ENCODE assay signal across 14 cellular contexts in genomic region chr12:94326727-94327126, GRCh38.
DNase-seq lines count a peak whose midpoint lies in the region; TF ChIP-seq lines count a peak whose summit lies in the region.
"Had no signal": no experiment of that assay in that cellular context is flagged by ENCODE, and none has a peak within 500 bp of the region (broad histone marks: within the 10 kb centered on the region; RNA-seq: fewer than 3 reads in every experiment).

No MANE protein-coding gene starts in this region.

- no peak overlapping the region for H2AFZ ChIP-seq in osteoblast (ENCODE audit: low read length)

- H3K27me3 ChIP-seq in osteoblast (ENCODE audit: insufficient read depth, low read length) (no peaks in the 10 kb centered on the region), endodermal cell (ENCODE audit: control insufficient read depth, insufficient read depth, low read length, poor library complexity, severe bottlenecking) (no peaks in the 10 kb centered on the region), BE2C (no peaks in the 10 kb centered on the region)
- H3K27me3 ChIP-seq: sigmoid colon, transverse colon had no signal

- DNase-seq in activated CD4-positive, alpha-beta T cell treated with anti-CD3 and anti-CD28 coated beads for 48 hours: peak; percentile 7
- no peak for DNase-seq in activated CD4-positive, alpha-beta T cell treated with anti-CD3 and anti-CD28 coated beads for 1 hour
- DNase-seq in MV-4-11 (lab: John Stamatoyannopoulos, UW) (peak; percentile 27), chondrocyte (ENCODE audit: low spot score) (no peak), osteoblast (ENCODE audit: insufficient read length, low spot score, missing footprints) (peak; percentile 55), endodermal cell (no peak), NOMO-1 treated with DMSO at 0.1 percent for 48 hours (lab: John Stamatoyannopoulos, UW; ENCODE audit: unreplicated experiment) (no peak), BE2C (no peak)
- DNase-seq: activated CD4-positive, alpha-beta T cell treated with anti-CD3 and anti-CD28 coated beads, Interleukin-2, amount 10 ng/mL, durations not matched to agents 7 days and 5 days; effector CD8-positive, alpha-beta T cell; NCI-H1048; NCI-H69; sigmoid colon; transverse colon had no signal

- H3K4me3 Mint-ChIP-seq in chondrocyte (ENCODE audit: unreplicated experiment) (no peak overlapping the region), endodermal cell (no peak overlapping the region)
- H3K4me3 Mint-ChIP-seq: activated CD4-positive, alpha-beta T cell treated with anti-CD3 and anti-CD28 coated beads, Interleukin-2, amount 10 ng/mL, durations not matched to agents 7 days and 5 days had no signal

- H3K27me3 Mint-ChIP-seq in chondrocyte (ENCODE audit: low read depth): no peaks in the 10 kb centered on the region
- H3K27me3 Mint-ChIP-seq in endodermal cell (ENCODE audit: insufficient read depth): no peaks in the 10 kb centered on the region
- H3K27me3 Mint-ChIP-seq: activated CD4-positive, alpha-beta T cell treated with anti-CD3 and anti-CD28 coated beads, Interleukin-2, amount 10 ng/mL, durations not matched to agents 7 days and 5 days had no signal

- H3K4me3 ChIP-seq in osteoblast (ENCODE audit: insufficient read depth, low read length): no peak overlapping the region
- no peak overlapping the region for H3K4me3 ChIP-seq in endodermal cell (ENCODE audit: low read length)
- no peak overlapping the region for H3K4me3 ChIP-seq in BE2C (ENCODE audit: low read depth, low read length)
- H3K4me3 ChIP-seq: sigmoid colon, transverse colon had no signal

- H3K9ac ChIP-seq in endodermal cell (ENCODE audit: extremely low read depth, low read length, poor library complexity, severe bottlenecking): no peak overlapping the region

- H3K36me3 ChIP-seq in osteoblast (ENCODE audit: insufficient read depth, low read length) (peaks cover 6% of the 10 kb centered on the region), endodermal cell (ENCODE audit: control insufficient read depth, insufficient read depth, low read length) (peaks cover 50% of the 10 kb centered on the region), BE2C (peaks cover 24% of the 10 kb centered on the region)

- TF ChIP-seq CTCF in chondrocyte (IDR thresholded peaks at IDR 0.05) (no peak), osteoblast (IDR thresholded peaks at IDR 0.05; ENCODE audit: extremely low read depth, low read depth, low read length) (no peak), endodermal cell (conservative IDR thresholded peaks at IDR 0.05) (no peak), BE2C (IDR thresholded peaks at IDR 0.05; ENCODE audit: low read depth, low read length) (no peak)

- peaks cover 24% of the 10 kb centered on the region for H3K4me1 ChIP-seq in osteoblast (ENCODE audit: insufficient read depth, low read length)
- H3K4me1 ChIP-seq in endodermal cell (ENCODE audit: control insufficient read depth, insufficient read depth, low read length): no peaks in the 10 kb centered on the region
- H3K4me1 ChIP-seq in BE2C: no peaks in the 10 kb centered on the region
- H3K4me1 ChIP-seq: sigmoid colon, transverse colon had no signal

- H3K27ac Mint-ChIP-seq in chondrocyte (ENCODE audit: unreplicated experiment) (peak overlapping the region; percentile 36), endodermal cell (no peak overlapping the region)
- H3K27ac Mint-ChIP-seq: activated CD4-positive, alpha-beta T cell treated with anti-CD3 and anti-CD28 coated beads, Interleukin-2, amount 10 ng/mL, durations not matched to agents 7 days and 5 days had no signal

- no peaks in the 10 kb centered on the region for H3K9me3 ChIP-seq in osteoblast (ENCODE audit: low read depth, low read length)
- H3K9me3 ChIP-seq in endodermal cell (ENCODE audit: control insufficient read depth, low read length): peaks cover 4% of the 10 kb centered on the region
- H3K9me3 ChIP-seq in BE2C: no peaks in the 10 kb centered on the region
- H3K9me3 ChIP-seq: transverse colon had no signal

- H3K27ac ChIP-seq in osteoblast (ENCODE audit: low read depth, low read length): peak overlapping the region; percentile 8
- H3K27ac ChIP-seq in endodermal cell (ENCODE audit: low read depth, low read length): no peak overlapping the region
- H3K27ac ChIP-seq: sigmoid colon, transverse colon had no signal

- H3K79me2 ChIP-seq in osteoblast (ENCODE audit: insufficient read depth, low read length): no peaks in the 10 kb centered on the region

- H3K36me3 Mint-ChIP-seq in chondrocyte (ENCODE audit: low read depth): peaks cover 22% of the 10 kb centered on the region
- peaks cover 56% of the 10 kb centered on the region for H3K36me3 Mint-ChIP-seq in endodermal cell (ENCODE audit: low read depth)

- H4K20me1 ChIP-seq in osteoblast (ENCODE audit: insufficient read depth, low read length): no peaks in the 10 kb centered on the region

- peak overlapping the region; percentile 24 for H3K4me2 ChIP-seq in osteoblast (ENCODE audit: insufficient read depth, low read length)

- H3K4me1 Mint-ChIP-seq in chondrocyte (ENCODE audit: low read depth) (peaks cover 8% of the 10 kb centered on the region), endodermal cell (no peaks in the 10 kb centered on the region)

- H3K9me3 Mint-ChIP-seq in chondrocyte (ENCODE audit: low read depth) (peaks cover 5% of the 10 kb centered on the region), endodermal cell (peaks cover under 1% of the 10 kb centered on the region)

Comparison
In these comparisons a context has a peak if more than half of its experiments do, and no peak if none do; other contexts are left out.
1. DNase-seq: peak in activated CD4-positive, alpha-beta T cell treated with anti-CD3 and anti-CD28 coated beads for 48 hours (single experiment), MV-4-11 (single experiment) and osteoblast (single experiment); none in activated CD4-positive, alpha-beta T cell treated with anti-CD3 and anti-CD28 coated beads for 1 hour (single experiment), chondrocyte (single experiment), endodermal cell (single experiment), NOMO-1 treated with DMSO at 0.1 percent for 48 hours (single experiment) and BE2C (single experiment).